Comparison of ENCODE assay signal across 8 cellular contexts in genomic region chr11:2700415-2701211, GRCh38. TPM values are rescaled to one million over a fixed set of nuclear protein-coding genes. Genes with fewer than 3 reads are reported as not detected.
A peak's percentile ranks its signal among the peaks of the same experiment; 100 is the strongest.
DNase-seq lines count a peak whose midpoint lies in the region; ATAC-seq and TF ChIP-seq lines count a peak whose summit lies in the region.

No MANE protein-coding gene starts in this region.

- H3K9me3 Mint-ChIP-seq in activated B cell treated with CpG ODN at 0.5 μM for 24 hours, result peaks cover under 1% of the 10 kb centered on the region

- peaks cover 39% of the 10 kb centered on the region for H3K4me1 Mint-ChIP-seq in activated B cell treated with CpG ODN at 0.5 μM for 24 hours

- ATAC-seq in GM19023 (IDR thresholded peaks at IDR 0.05; ENCODE audit: unreplicated experiment), result peak; percentile 41
- peak; percentile 9 for ATAC-seq in activated B cell treated with CpG ODN at 0.5 μM for 24 hours (ENCODE audit: low read depth)
- ATAC-seq in esophagus mucosa, result peak; percentile 57

- no peaks in the 10 kb centered on the region for H3K27me3 Mint-ChIP-seq in activated B cell treated with CpG ODN at 0.5 μM for 24 hours

- TF ChIP-seq POLR2A in thyroid gland (IDR thresholded peaks at IDR 0.05), result peak in 1 of 2 donors; percentile 51

- CTCF ChIA-PET in activated B cell treated with CpG ODN at 0.5 μM for 24 hours (lab: Charles Lee), result interaction anchor here (1.4 kb wide), 1 partner anchor 167 kb away, joined by 3 read pairs; no protein-coding TSS in a partner anchor

- TF ChIP-seq CTCF in BE2C (IDR thresholded peaks at IDR 0.05; ENCODE audit: low read depth, low read length) (no peak), activated B cell treated with CpG ODN at 0.5 μM for 24 hours (IDR thresholded peaks at IDR 0.05) (no peak), thyroid gland (IDR thresholded peaks at IDR 0.05) (no peak)

- WGBS in HUES64, result 56% methylated on average over 52 of the region's 52 CpGs
- WGBS in thyroid gland, 2 donors, result 48 to 85% methylated on average over 14 to 19 of the region's 52 CpGs

- H3K27ac Mint-ChIP-seq in activated B cell treated with CpG ODN at 0.5 μM for 24 hours, result peak overlapping the region; percentile 70

- H3K27me3 ChIP-seq in BE2C (no peaks in the 10 kb centered on the region), HUES64 (ENCODE audit: insufficient read depth, low read length) (peaks cover 67% of the 10 kb centered on the region), mucosa of stomach (ENCODE audit: control insufficient read depth, insufficient read depth, low read length) (no peaks in the 10 kb centered on the region), thyroid gland (no peaks in the 10 kb centered on the region)

- peak overlapping the region; percentile 48; the same call in 1 of the 2 replicates for H3K9ac ChIP-seq in HUES64 (ENCODE audit: low read depth, low read length)
- peak overlapping the region; percentile 82 for H3K9ac ChIP-seq in mucosa of stomach (ENCODE audit: low read length)

- peak overlapping the region; percentile 59 for H3K4me3 ChIP-seq in BE2C (ENCODE audit: low read depth, low read length)
- peak overlapping the region; percentile 51 for H3K4me3 ChIP-seq in HUES64 (ENCODE audit: low read length)
- H3K4me3 ChIP-seq in mucosa of stomach (ENCODE audit: low read length), result no peak overlapping the region
- peak overlapping the region in 1 of 3 donors; percentile 67 for H3K4me3 ChIP-seq in thyroid gland (replicated peaks in 1 of 3)

- H3K4me1 ChIP-seq in BE2C (peaks cover 15% of the 10 kb centered on the region), HUES64 (ENCODE audit: insufficient read depth, low read length) (peaks cover 42% of the 10 kb centered on the region), mucosa of stomach (ENCODE audit: control insufficient read depth, insufficient read depth, low read length) (peaks cover 6% of the 10 kb centered on the region), thyroid gland (peaks cover 23 to 30% of the 10 kb centered on the region in 2 donors)

- DNase-seq in BE2C (peak; percentile 57), activated B cell treated with CpG ODN at 0.5 μM for 24 hours (peak; percentile 41), thyroid gland (peak; percentile 76 to 80), NCI-H1436 treated with DMSO at 0.1 percent for 48 hours (lab: John Stamatoyannopoulos, UW) (no peak)

- H3K27ac ChIP-seq in HUES64 (ENCODE audit: low read depth, low read length) (peak overlapping the region; percentile 57), thyroid gland (peak overlapping the region; percentile 87 to 91 (median 89))

- H3K36me3 ChIP-seq in BE2C (no peaks in the 10 kb centered on the region), HUES64 (ENCODE audit: insufficient read depth, low read length) (no peaks in the 10 kb centered on the region), mucosa of stomach (ENCODE audit: control insufficient read depth, insufficient read depth, low read length) (no peaks in the 10 kb centered on the region), thyroid gland (no peaks in the 10 kb centered on the region)

- intact Hi-C loops in activated B cell treated with CpG ODN at 0.5 μM for 24 hours (cut with micrococcal nuclease), result loop anchor here (1.0 to 2.0 kb wide), 2 partner anchors 184 to 292 kb away; partner anchors contain the start of gene NAP1L4
- intact Hi-C loops in thyroid gland (cut with DNase I), result loop anchor here (10.0 kb wide), 1 partner anchor 184 kb away; the partner anchor contains the start of gene CDKN1C

- H3K4me3 Mint-ChIP-seq in activated B cell treated with CpG ODN at 0.5 μM for 24 hours, result peak overlapping the region; percentile 85

- POLR2A ChIA-PET in activated B cell treated with CpG ODN at 0.5 μM for 24 hours (lab: Charles Lee), result interaction anchor here (0.6 to 1.0 kb wide), 4 partner anchors 8 to 432 kb away, joined by 3 to 7 read pairs (median 4); no protein-coding TSS in a partner anchor

- H3K9me3 ChIP-seq in BE2C, result no peaks in the 10 kb centered on the region
- H3K9me3 ChIP-seq in HUES64 (ENCODE audit: insufficient read depth, low read depth, low read length), result no peaks in the 10 kb centered on the region
- H3K9me3 ChIP-seq in mucosa of stomach (ENCODE audit: control insufficient read depth, low read length), result no peaks in the 10 kb centered on the region
- no peaks in the 10 kb centered on the region for H3K9me3 ChIP-seq in thyroid gland

- peaks cover 14% of the 10 kb centered on the region for H3K36me3 Mint-ChIP-seq in activated B cell treated with CpG ODN at 0.5 μM for 24 hours (ENCODE audit: low read depth)

RNA-seq across cellular contexts. Expression of gene KCNQ1OT1, which starts 0.8 kb away (rescaled TPM):
- 0.43 TPM for polyA plus RNA-seq in BE2C (2012; ENCODE audit: insufficient read depth, insufficient read length, low read depth)
- 0.15 TPM for polyA plus RNA-seq in HUES64 (2013, experiment 1 of 2)
- polyA plus RNA-seq in HUES64 (2013, experiment 2 of 2), result 0.19 TPM
- 0.88 and 1.2 TPM in 2 replicates for total RNA-seq in activated B cell treated with CpG ODN at 0.5 μM for 24 hours
- 0.60 TPM for total RNA-seq in esophagus mucosa
- total RNA-seq in thyroid gland, result 1 to 10 TPM; 2.0 to 4.1 (median 3.2) TPM
